1 cellular context compared by ENCODE assay signal in the genomic region with DNA sequence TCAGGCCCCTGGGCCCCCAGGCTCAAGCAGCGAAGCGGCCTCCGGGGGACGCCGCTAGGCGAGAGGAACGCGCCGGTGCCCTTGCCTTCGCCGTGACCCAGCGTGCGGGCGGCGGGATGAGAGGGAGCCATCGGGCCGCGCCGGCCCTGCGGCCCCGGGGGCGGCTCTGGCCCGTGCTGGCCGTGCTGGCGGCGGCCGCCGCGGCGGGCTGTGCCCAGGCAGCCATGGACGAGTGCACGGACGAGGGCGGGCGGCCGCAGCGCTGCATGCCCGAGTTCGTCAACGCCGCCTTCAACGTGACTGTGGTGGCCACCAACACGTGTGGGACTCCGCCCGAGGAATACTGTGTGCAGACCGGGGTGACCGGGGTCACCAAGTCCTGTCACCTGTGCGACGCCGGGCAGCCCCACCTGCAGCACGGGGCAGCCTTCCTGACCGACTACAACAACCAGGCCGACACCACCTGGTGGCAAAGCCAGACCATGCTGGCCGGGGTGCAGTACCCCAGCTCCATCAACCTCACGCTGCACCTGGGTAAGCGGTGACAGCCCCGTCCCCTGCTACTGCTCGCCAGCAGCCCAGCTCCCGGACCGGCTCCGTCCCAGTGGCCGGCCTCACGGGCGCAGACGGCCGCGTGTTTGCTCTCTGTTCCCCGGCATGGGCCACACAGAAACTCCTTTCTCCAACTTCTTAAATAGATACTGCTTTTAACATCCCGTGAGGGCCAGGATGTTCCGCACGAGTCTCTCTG.
A peak's percentile ranks its signal among the peaks of the same experiment; 100 is the strongest.
TF ChIP-seq lines count a peak whose summit lies in the region.

No MANE protein-coding gene starts in this region.

TF ChIP-seq in HEK293, 187 proteins besides CTCF, POLR2A, EP300 and RAD21 (continued from another document):
- TF ChIP-seq, protein P1, sequence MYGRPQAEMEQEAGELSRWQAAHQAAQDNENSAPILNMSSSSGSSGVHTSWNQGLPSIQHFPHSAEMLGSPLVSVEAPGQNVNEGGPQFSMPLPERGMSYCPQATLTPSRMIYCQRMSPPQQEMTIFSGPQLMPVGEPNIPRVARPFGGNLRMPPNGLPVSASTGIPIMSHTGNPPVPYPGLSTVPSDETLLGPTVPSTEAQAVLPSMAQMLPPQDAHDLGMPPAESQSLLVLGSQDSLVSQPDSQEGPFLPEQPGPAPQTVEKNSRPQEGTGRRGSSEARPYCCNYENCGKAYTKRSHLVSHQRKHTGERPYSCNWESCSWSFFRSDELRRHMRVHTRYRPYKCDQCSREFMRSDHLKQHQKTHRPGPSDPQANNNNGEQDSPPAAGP (tag by site-specific recombination; IDR thresholded peaks at IDR 0.05) = no peak
- no peak for TF ChIP-seq ZNF701 (tag by site-specific recombination; IDR thresholded peaks at IDR 0.05)
- no peak for TF ChIP-seq HOXC10 (CRISPR knock-in tag; IDR thresholded peaks at IDR 0.05)
- TF ChIP-seq, protein P2, sequence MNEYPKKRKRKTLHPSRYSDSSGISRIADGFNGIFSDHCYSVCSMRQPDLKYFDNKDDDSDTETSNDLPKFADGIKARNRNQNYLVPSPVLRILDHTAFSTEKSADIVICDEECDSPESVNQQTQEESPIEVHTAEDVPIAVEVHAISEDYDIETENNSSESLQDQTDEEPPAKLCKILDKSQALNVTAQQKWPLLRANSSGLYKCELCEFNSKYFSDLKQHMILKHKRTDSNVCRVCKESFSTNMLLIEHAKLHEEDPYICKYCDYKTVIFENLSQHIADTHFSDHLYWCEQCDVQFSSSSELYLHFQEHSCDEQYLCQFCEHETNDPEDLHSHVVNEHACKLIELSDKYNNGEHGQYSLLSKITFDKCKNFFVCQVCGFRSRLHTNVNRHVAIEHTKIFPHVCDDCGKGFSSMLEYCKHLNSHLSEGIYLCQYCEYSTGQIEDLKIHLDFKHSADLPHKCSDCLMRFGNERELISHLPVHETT (tag by site-specific recombination; IDR thresholded peaks at IDR 0.05) = 0 out of 2 replicates have a peak, but pooled peaks have one; percentile 37
- peak; percentile 17; the same call in 1 of the 2 replicates for TF ChIP-seq GLIS1 (tag by site-specific recombination; IDR thresholded peaks at IDR 0.05)
- peak; percentile 42; the same call in 1 of the 2 replicates for TF ChIP-seq ZNF629 (tag by site-specific recombination; IDR thresholded peaks at IDR 0.05)
- TF ChIP-seq ZNF501 (tag by site-specific recombination; IDR thresholded peaks at IDR 0.05) = peak; percentile 84; the same call in 1 of the 2 replicates
- 0 out of 2 replicates have a peak, but pooled peaks have one; percentile 32 for TF ChIP-seq ZNF324 (tag by site-specific recombination; IDR thresholded peaks at IDR 0.05)
- 0 out of 2 replicates have a peak, but pooled peaks have one; percentile 18 for TF ChIP-seq WT1 (tag by site-specific recombination; IDR thresholded peaks at IDR 0.05)
